8 cellular contexts compared by ENCODE assay signal in genomic region chr18:35289293-35290069, GRCh38. TPM values are rescaled to one million over a fixed set of nuclear protein-coding genes. Genes with fewer than 3 reads are reported as not detected.
DNase-seq lines count a peak whose midpoint lies in the region; ATAC-seq and TF ChIP-seq lines count a peak whose summit lies in the region.

No MANE protein-coding gene starts in this region.

- H3K4me1 Mint-ChIP-seq in type B pancreatic cell (ENCODE audit: unreplicated experiment): peaks cover 21% of the 10 kb centered on the region

- peaks cover 3% of the 10 kb centered on the region for H3K27me3 Mint-ChIP-seq in type B pancreatic cell

- DNase-seq in CD1c-positive myeloid dendritic cell (ENCODE audit: extremely low spot score): peak; percentile 15
- DNase-seq in epithelial cell of prostate (ENCODE audit: low read depth, low spot score): no peak
- DNase-seq in type B pancreatic cell (ENCODE audit: extremely low spot score, unreplicated experiment): no peak
- no peak for DNase-seq in NCI-H2107 (lab: John Stamatoyannopoulos, UW)

- peak overlapping the region; percentile 97 for H3K4me3 Mint-ChIP-seq in type B pancreatic cell

- no peaks in the 10 kb centered on the region for H3K27me3 ChIP-seq in muscle layer of duodenum (ENCODE audit: low read depth, low read length)

- peaks cover 16% of the 10 kb centered on the region for H3K36me3 Mint-ChIP-seq in type B pancreatic cell

- TF ChIP-seq CTCF in VCaP (conservative IDR thresholded peaks at IDR 0.05) (no peak), type B pancreatic cell (conservative IDR thresholded peaks at IDR 0.05) (no peak)

- peaks cover 5 to 13% of the 10 kb centered on the region in 2 donors for H3K36me3 ChIP-seq in muscle layer of duodenum (ENCODE audit: control insufficient read depth in 1 of 2, insufficient read depth in 2 of 2, low read length in 2 of 2)

- H3K27ac Mint-ChIP-seq in type B pancreatic cell: peak overlapping the region; percentile 98

- peak; percentile 34 for ATAC-seq in GM19372 (IDR thresholded peaks at IDR 0.05; ENCODE audit: low read depth, unreplicated experiment)
- peak; percentile 29 for ATAC-seq in HG03378 (IDR thresholded peaks at IDR 0.05; ENCODE audit: unreplicated experiment)

- peak overlapping the region; percentile 88 for H3K27ac ChIP-seq in VCaP
- peak overlapping the region; percentile 70 for H3K27ac ChIP-seq in epithelial cell of prostate
- H3K27ac ChIP-seq in muscle layer of duodenum (ENCODE audit: low read length): peak overlapping the region; percentile 97

- peaks cover 10 to 14% of the 10 kb centered on the region in 2 donors for H3K4me1 ChIP-seq in muscle layer of duodenum (ENCODE audit: control insufficient read depth in 1 of 2, insufficient read depth in 2 of 2, low read length in 2 of 2)

- H3K4me3 ChIP-seq in muscle layer of duodenum (ENCODE audit: low read depth in 1 of 2, low read length in 2 of 2): peak overlapping the region; percentile 82 to 99

- no peaks in the 10 kb centered on the region for H3K9me3 ChIP-seq in muscle layer of duodenum (ENCODE audit: control insufficient read depth in 1 of 2, low read length in 2 of 2)

- H3K9me3 Mint-ChIP-seq in type B pancreatic cell: no peaks in the 10 kb centered on the region

RNA-seq across cellular contexts. Expression of gene ZSCAN30, which starts 0.5 kb away (rescaled TPM):
- 12.5 and 17.3 TPM in 2 replicates for total RNA-seq in type B pancreatic cell (ENCODE audit: low replicate concordance)

RNA-seq across cellular contexts. Expression of gene ZNF397, which starts 48.6 kb away (rescaled TPM):
- total RNA-seq in type B pancreatic cell (ENCODE audit: low replicate concordance): 25.7 and 39.1 TPM in 2 replicates

RNA-seq across cellular contexts. Expression of gene ZNF24, which starts 54.7 kb away (rescaled TPM):
- 52.6 and 64.1 TPM in 2 replicates for total RNA-seq in type B pancreatic cell (ENCODE audit: low replicate concordance)
